18 cellular contexts compared by ENCODE assay signal in the genomic region with DNA sequence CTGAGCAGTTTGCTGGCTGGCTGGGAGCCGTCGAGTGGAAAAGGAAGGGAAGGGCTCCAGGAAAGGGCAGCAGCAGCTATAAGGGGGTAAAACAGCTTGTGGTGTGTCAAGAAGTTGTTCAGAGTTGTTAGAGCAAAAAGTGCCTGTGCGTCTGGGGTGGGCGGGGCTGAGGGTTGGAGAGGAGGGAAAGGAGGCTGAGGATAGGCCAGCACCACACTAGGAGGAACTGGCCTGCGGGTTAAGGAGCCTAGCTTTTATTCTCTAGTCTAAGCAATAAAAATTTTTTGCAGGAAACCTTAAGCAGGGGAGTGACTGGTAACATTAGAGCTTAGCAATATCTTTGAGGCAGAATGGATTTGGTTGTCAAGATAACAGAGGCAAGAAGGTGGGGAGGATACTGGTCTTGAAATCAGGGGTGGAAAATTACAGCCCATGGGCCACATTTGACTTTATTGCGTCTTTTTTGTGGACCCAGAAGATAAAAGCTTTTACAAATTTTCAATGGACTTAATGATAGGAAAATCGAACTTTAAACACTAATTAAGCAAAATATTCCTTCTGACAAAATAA.
"Had no signal": no experiment of that assay in that cellular context is flagged by ENCODE, and none has a peak within 500 bp of the region (broad histone marks: within the 10 kb centered on the region; RNA-seq: fewer than 3 reads in every experiment).

No MANE protein-coding gene starts in this region.

- H3K27ac ChIP-seq: colonic mucosa, epithelial cell of prostate, gastroesophageal sphincter, tibial nerve had no signal

- H3K9me3 Mint-ChIP-seq: activated CD4-positive, alpha-beta T cell treated with anti-CD3 and anti-CD28 coated beads, Interleukin-2, amount 10 ng/mL, durations not matched to agents 7 days and 5 days; activated naive CD4-positive, alpha-beta T cell treated with anti-CD3 and anti-CD28 coated beads for 36 hours; activated T-helper 17 cell treated with anti-CD3 and anti-CD28 coated beads, Interleukin-2, amount 50 U/mL, for 72 hours; natural killer cell; stimulated activated naive B cell treated with anti-CD40 and anti-IgM and Interleukin-4, amounts not matched to agents 10 μg/mL and 1 μg/mL and 100 μg/mL, for 72 hours had no signal

- H3K4me3 Mint-ChIP-seq: activated CD4-positive, alpha-beta T cell treated with anti-CD3 and anti-CD28 coated beads, Interleukin-2, amount 10 ng/mL, durations not matched to agents 7 days and 5 days; activated naive CD4-positive, alpha-beta T cell treated with anti-CD3 and anti-CD28 coated beads for 36 hours; activated T-helper 17 cell treated with anti-CD3 and anti-CD28 coated beads, Interleukin-2, amount 50 U/mL, for 72 hours; natural killer cell; stimulated activated naive B cell treated with anti-CD40 and anti-IgM and Interleukin-4, amounts not matched to agents 10 μg/mL and 1 μg/mL and 100 μg/mL, for 72 hours had no signal

- H3K36me3 ChIP-seq: colonic mucosa, gastroesophageal sphincter, tibial nerve had no signal

- H3K4me3 ChIP-seq: colonic mucosa, gastroesophageal sphincter, lung, tibial nerve had no signal

- H3K27me3 ChIP-seq: colonic mucosa, gastroesophageal sphincter, tibial nerve had no signal

- H3K36me3 Mint-ChIP-seq: natural killer cell; stimulated activated naive B cell treated with anti-CD40 and anti-IgM and Interleukin-4, amounts not matched to agents 10 μg/mL and 1 μg/mL and 100 μg/mL, for 72 hours had no signal

- ATAC-seq: activated T-helper 17 cell treated with anti-CD3 and anti-CD28 coated beads, Interleukin-2, amount 50 U/mL, for 72 hours; gastroesophageal sphincter; left cardiac atrium; natural killer cell; sciatic nerve; stimulated activated naive B cell treated with anti-CD40 and anti-IgM and Interleukin-4, amounts not matched to agents 10 μg/mL and 1 μg/mL and 100 μg/mL, for 72 hours had no signal

- H3K4me1 ChIP-seq: colonic mucosa, tibial nerve had no signal

- H3K9me3 ChIP-seq: colonic mucosa, gastroesophageal sphincter, tibial nerve had no signal

- DNase-seq: activated CD4-positive, alpha-beta T cell treated with anti-CD3 and anti-CD28 coated beads, Interleukin-2, amount 10 ng/mL, durations not matched to agents 7 days and 5 days; activated CD4-positive, CD25-positive, alpha-beta regulatory T cell; activated CD8-positive, alpha-beta memory T cell treated with anti-CD3 and anti-CD28 coated beads for 24 hours; activated naive CD4-positive, alpha-beta T cell treated with anti-CD3 and anti-CD28 coated beads for 36 hours; caudate nucleus; colonic mucosa; effector CD4-positive, alpha-beta T cell; left cardiac atrium; natural killer cell; stimulated activated CD4-positive, alpha-beta T cell treated with anti-CD3 and anti-CD28 coated beads, Interleukin-2, amount 100 ng/mL, for 24 hours; stimulated activated naive B cell treated with anti-CD40 and anti-IgM and Interleukin-4, amounts not matched to agents 10 μg/mL and 1 μg/mL and 100 μg/mL, for 72 hours; T1000 had no signal

- H3K27ac Mint-ChIP-seq: activated CD4-positive, alpha-beta T cell treated with anti-CD3 and anti-CD28 coated beads, Interleukin-2, amount 10 ng/mL, durations not matched to agents 7 days and 5 days; activated naive CD4-positive, alpha-beta T cell treated with anti-CD3 and anti-CD28 coated beads for 36 hours; activated T-helper 17 cell treated with anti-CD3 and anti-CD28 coated beads, Interleukin-2, amount 50 U/mL, for 72 hours; natural killer cell; stimulated activated naive B cell treated with anti-CD40 and anti-IgM and Interleukin-4, amounts not matched to agents 10 μg/mL and 1 μg/mL and 100 μg/mL, for 72 hours had no signal

- H3K27me3 Mint-ChIP-seq: stimulated activated naive B cell treated with anti-CD40 and anti-IgM and Interleukin-4, amounts not matched to agents 10 μg/mL and 1 μg/mL and 100 μg/mL, for 72 hours had no signal

- H3K4me1 Mint-ChIP-seq: activated CD4-positive, alpha-beta T cell treated with anti-CD3 and anti-CD28 coated beads, Interleukin-2, amount 10 ng/mL, durations not matched to agents 7 days and 5 days; activated T-helper 17 cell treated with anti-CD3 and anti-CD28 coated beads, Interleukin-2, amount 50 U/mL, for 72 hours; natural killer cell; stimulated activated naive B cell treated with anti-CD40 and anti-IgM and Interleukin-4, amounts not matched to agents 10 μg/mL and 1 μg/mL and 100 μg/mL, for 72 hours had no signal
